Comparison of ENCODE assay signal across 1 cellular context in genomic region chr2:128554151-128554769, GRCh38.
TF ChIP-seq lines count a peak whose summit lies in the region.

No MANE protein-coding gene starts in this region.

TF ChIP-seq in H1, 55 proteins besides CTCF, POLR2A, EP300 and RAD21:
- TF ChIP-seq E2F6 (IDR thresholded peaks at IDR 0.05) = no peak
- TF ChIP-seq PHF8 (conservative IDR thresholded peaks at IDR 0.05; ENCODE audit: low read depth, low read length) = no peak
- no peak for TF ChIP-seq CEBPB (IDR thresholded peaks at IDR 0.05; ENCODE audit: low read depth, low read length)
- TF ChIP-seq NRF1 (IDR thresholded peaks at IDR 0.05; ENCODE audit: low read depth, low read length) = no peak
